ENCODE assay signal across 1 cellular context in the genomic region with DNA sequence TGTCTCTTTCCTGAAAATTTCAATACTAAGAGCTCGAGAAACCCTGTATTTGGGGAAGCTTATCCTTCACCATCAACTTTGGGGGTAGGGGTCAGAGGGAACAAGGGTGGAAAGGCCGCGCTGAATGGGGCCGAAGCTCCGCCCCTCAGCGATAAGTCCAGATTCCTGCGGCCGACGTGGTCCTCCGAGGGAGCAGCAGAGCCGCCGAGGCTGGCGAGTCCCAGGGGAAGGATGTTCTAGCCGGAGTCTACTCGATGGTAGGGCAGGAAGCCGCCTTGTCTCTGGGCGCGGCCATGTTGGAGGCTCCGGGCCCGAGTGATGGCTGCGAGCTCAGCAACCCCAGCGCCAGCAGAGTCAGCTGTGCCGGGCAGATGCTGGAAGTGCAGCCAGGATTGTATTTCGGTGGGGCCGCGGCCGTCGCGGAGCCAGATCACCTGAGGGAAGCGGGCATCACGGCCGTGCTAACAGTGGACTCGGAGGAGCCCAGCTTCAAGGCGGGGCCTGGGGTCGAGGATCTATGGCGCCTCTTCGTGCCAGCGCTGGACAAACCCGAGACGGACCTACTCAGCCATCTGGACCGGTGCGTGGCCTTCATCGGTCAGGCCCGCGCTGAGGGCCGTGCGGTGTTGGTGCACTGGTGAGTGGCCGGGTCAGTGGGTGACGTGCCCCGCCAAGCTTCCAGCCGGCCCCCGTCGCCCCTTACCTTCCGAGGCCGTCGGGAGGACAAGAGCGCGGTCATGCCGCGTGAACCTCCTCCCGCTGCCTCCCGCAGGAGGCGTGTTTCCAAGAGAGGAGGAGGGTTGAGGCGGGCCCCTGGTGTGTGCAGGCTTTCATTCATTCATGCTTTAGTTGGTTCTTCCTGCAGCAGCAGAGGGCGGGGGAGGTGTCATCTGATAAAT.
TF ChIP-seq lines count a peak whose summit lies in the region.

A gene with protein sequence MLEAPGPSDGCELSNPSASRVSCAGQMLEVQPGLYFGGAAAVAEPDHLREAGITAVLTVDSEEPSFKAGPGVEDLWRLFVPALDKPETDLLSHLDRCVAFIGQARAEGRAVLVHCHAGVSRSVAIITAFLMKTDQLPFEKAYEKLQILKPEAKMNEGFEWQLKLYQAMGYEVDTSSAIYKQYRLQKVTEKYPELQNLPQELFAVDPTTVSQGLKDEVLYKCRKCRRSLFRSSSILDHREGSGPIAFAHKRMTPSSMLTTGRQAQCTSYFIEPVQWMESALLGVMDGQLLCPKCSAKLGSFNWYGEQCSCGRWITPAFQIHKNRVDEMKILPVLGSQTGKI (plus strand): TSS at position 278 of the 899 bp plus-strand sequence. CDS start 16 bp downstream, at position 294.

TF ChIP-seq in HepG2, 621 proteins besides CTCF, POLR2A, EP300 and RAD21 (continued from another document and continues in another):
- TF ChIP-seq, protein P1, sequence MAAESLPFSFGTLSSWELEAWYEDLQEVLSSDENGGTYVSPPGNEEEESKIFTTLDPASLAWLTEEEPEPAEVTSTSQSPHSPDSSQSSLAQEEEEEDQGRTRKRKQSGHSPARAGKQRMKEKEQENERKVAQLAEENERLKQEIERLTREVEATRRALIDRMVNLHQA (CRISPR knock-in tag; IDR thresholded peaks at IDR 0.05) = no peak
- TF ChIP-seq RFXANK (CRISPR knock-in tag; IDR thresholded peaks at IDR 0.05) (no peak), ZNF292 (CRISPR knock-in tag; IDR thresholded peaks at IDR 0.05; ENCODE audit: borderline replicate concordance, low read depth) (peak; percentile 81), REL (CRISPR knock-in tag; conservative IDR thresholded peaks at IDR 0.05) (no peak), POGZ (CRISPR knock-in tag; IDR thresholded peaks at IDR 0.05) (peak; percentile 92), TBP (CRISPR knock-in tag; IDR thresholded peaks at IDR 0.05) (no peak), ELF3 (CRISPR knock-in tag; IDR thresholded peaks at IDR 0.05) (0 out of 2 replicates have a peak, but pooled peaks have one; percentile 26), ZSCAN20 (CRISPR knock-in tag; IDR thresholded peaks at IDR 0.05; ENCODE audit: borderline replicate concordance) (no peak), ZNF484 (CRISPR knock-in tag; IDR thresholded peaks at IDR 0.05; ENCODE audit: borderline replicate concordance, low read depth) (no peak), ZFP36L2 (CRISPR knock-in tag; IDR thresholded peaks at IDR 0.05) (no peak), ZNF589 (CRISPR knock-in tag; conservative IDR thresholded peaks at IDR 0.05) (no peak), ZSCAN12 (CRISPR knock-in tag; IDR thresholded peaks at IDR 0.05) (no peak), ZNF556 (CRISPR knock-in tag; IDR thresholded peaks at IDR 0.05; ENCODE audit: borderline replicate concordance) (peak; percentile 30; the same call in 1 of the 2 replicates), ZNF124 (CRISPR knock-in tag; IDR thresholded peaks at IDR 0.05) (no peak; the same call in 1 of the 2 replicates), ADNP (CRISPR knock-in tag; IDR thresholded peaks at IDR 0.05) (no peak), ISX (CRISPR knock-in tag; conservative IDR thresholded peaks at IDR 0.05) (no peak), ZSCAN25 (CRISPR knock-in tag; IDR thresholded peaks at IDR 0.05) (no peak), ZNF33B (CRISPR knock-in tag; IDR thresholded peaks at IDR 0.05) (no peak), PAX8 (CRISPR knock-in tag; IDR thresholded peaks at IDR 0.05; ENCODE audit: borderline replicate concordance) (peak; percentile 83; the same call in 1 of the 2 replicates), ZNF3 (CRISPR knock-in tag; IDR thresholded peaks at IDR 0.05) (0 out of 2 replicates have a peak, but pooled peaks have one; percentile 20), ZNF788 (CRISPR knock-in tag; IDR thresholded peaks at IDR 0.05; ENCODE audit: borderline replicate concordance) (peak; percentile 87; the same call in 1 of the 2 replicates), SP4 (CRISPR knock-in tag; IDR thresholded peaks at IDR 0.05) (peak; percentile 59; the same call in 1 of the 2 replicates), ZNF260 (CRISPR knock-in tag; IDR thresholded peaks at IDR 0.05; ENCODE audit: borderline replicate concordance, low read depth) (no peak), MED8 (CRISPR knock-in tag; IDR thresholded peaks at IDR 0.05; ENCODE audit: insufficient replicate concordance) (peak; percentile 75), ZMYM4 (CRISPR knock-in tag; IDR thresholded peaks at IDR 0.05) (peak; percentile 88), KDM6A (CRISPR knock-in tag; IDR thresholded peaks at IDR 0.05; ENCODE audit: low read depth) (no peak), ZNF678 (CRISPR knock-in tag; IDR thresholded peaks at IDR 0.05) (peak; percentile 82; the same call in 1 of the 2 replicates), ZNF501 (CRISPR knock-in tag; IDR thresholded peaks at IDR 0.05) (peak; percentile 85), SRSF4 (IDR thresholded peaks at IDR 0.05; ENCODE audit: low read depth, low read length, poor library complexity, severe bottlenecking) (no peak), ELF4 (CRISPR knock-in tag; IDR thresholded peaks at IDR 0.05; ENCODE audit: borderline replicate concordance) (no peak), FOXK2 (IDR thresholded peaks at IDR 0.05) (no peak), GPN1 (CRISPR knock-in tag; IDR thresholded peaks at IDR 0.05; ENCODE audit: borderline replicate concordance) (peak; percentile 92; the same call in 1 of the 2 replicates), TSC22D2 (CRISPR knock-in tag; IDR thresholded peaks at IDR 0.05; ENCODE audit: borderline replicate concordance) (no peak), HES4 (CRISPR knock-in tag; IDR thresholded peaks at IDR 0.05; ENCODE audit: borderline replicate concordance) (peak; percentile 81; the same call in 1 of the 2 replicates), GTF2F1 (IDR thresholded peaks at IDR 0.05; ENCODE audit: low read length) (0 out of 2 replicates have a peak, but pooled peaks have one; percentile 1), ZNF296 (CRISPR knock-in tag; conservative IDR thresholded peaks at IDR 0.05) (peak; percentile 71; the same call in 1 of the 2 replicates), ZBTB1 (CRISPR knock-in tag; IDR thresholded peaks at IDR 0.05; ENCODE audit: borderline replicate concordance) (no peak), ZC3H13 (CRISPR knock-in tag; IDR thresholded peaks at IDR 0.05) (no peak), REPIN1 (CRISPR knock-in tag; IDR thresholded peaks at IDR 0.05; ENCODE audit: borderline replicate concordance, low read depth) (no peak; the same call in 1 of the 2 replicates), MED13 (CRISPR knock-in tag; IDR thresholded peaks at IDR 0.05) (peak; percentile 22; the same call in 1 of the 2 replicates), KDM3A (CRISPR knock-in tag; IDR thresholded peaks at IDR 0.05; ENCODE audit: low read depth) (peak; percentile 76), SUZ12 (IDR thresholded peaks at IDR 0.05; ENCODE audit: low read depth, low read length) (no peak), KDM5A (IDR thresholded peaks at IDR 0.05; ENCODE audit: borderline replicate concordance, low read length) (peak; percentile 29; the same call in 1 of the 2 replicates)
- TF ChIP-seq, protein P2, sequence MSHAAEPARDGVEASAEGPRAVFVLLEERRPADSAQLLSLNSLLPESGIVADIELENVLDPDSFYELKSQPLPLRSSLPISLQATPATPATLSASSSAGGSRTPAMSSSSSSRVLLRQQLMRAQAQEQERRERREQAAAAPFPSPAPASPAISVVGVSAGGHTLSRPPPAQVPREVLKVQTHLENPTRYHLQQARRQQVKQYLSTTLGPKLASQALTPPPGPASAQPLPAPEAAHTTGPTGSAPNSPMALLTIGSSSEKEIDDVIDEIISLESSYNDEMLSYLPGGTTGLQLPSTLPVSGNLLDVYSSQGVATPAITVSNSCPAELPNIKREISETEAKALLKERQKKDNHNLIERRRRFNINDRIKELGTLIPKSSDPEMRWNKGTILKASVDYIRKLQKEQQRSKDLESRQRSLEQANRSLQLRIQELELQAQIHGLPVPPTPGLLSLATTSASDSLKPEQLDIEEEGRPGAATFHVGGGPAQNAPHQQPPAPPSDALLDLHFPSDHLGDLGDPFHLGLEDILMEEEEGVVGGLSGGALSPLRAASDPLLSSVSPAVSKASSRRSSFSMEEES (CRISPR knock-in tag; IDR thresholded peaks at IDR 0.05) = no peak; the same call in 1 of the 2 replicates
- TF ChIP-seq, protein P3, sequence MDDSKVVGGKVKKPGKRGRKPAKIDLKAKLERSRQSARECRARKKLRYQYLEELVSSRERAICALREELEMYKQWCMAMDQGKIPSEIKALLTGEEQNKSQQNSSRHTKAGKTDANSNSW (CRISPR knock-in tag; IDR thresholded peaks at IDR 0.05; ENCODE audit: borderline replicate concordance) = no peak; the same call in 1 of the 2 replicates
- TF ChIP-seq, protein P4, sequence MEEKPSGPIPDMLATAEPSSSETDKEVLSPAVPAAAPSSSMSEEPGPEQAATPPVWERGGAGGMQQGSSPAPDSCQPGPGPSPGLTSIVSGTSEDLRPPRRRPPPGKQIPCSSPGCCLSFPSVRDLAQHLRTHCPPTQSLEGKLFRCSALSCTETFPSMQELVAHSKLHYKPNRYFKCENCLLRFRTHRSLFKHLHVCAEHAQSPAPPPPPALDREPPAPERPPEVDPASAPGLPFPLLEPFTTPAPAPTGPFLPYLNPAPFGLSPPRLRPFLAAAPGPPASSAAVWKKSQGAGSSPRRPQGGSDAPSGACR (CRISPR knock-in tag; IDR thresholded peaks at IDR 0.05) = peak; percentile 71; the same call in 1 of the 2 replicates
- TF ChIP-seq, protein P5, sequence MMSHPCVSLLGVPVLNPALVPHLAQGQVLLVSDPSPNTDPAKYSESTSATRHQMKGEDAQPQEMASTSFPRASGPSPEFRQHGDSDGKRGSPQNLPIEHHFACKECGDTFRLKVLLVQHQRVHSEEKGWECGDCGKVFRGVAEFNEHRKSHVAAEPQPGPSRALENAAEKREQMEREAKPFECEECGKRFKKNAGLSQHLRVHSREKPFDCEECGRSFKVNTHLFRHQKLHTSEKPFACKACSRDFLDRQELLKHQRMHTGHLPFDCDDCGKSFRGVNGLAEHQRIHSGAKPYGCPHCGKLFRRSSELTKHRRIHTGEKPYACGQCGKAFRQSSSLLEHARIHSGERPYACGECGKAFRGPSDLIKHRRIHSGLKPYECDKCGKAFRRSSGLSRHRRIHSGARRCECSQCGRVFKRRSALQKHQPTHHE (CRISPR knock-in tag; IDR thresholded peaks at IDR 0.05; ENCODE audit: borderline replicate concordance) = peak; percentile 71; the same call in 1 of the 2 replicates
- TF ChIP-seq, protein P6, sequence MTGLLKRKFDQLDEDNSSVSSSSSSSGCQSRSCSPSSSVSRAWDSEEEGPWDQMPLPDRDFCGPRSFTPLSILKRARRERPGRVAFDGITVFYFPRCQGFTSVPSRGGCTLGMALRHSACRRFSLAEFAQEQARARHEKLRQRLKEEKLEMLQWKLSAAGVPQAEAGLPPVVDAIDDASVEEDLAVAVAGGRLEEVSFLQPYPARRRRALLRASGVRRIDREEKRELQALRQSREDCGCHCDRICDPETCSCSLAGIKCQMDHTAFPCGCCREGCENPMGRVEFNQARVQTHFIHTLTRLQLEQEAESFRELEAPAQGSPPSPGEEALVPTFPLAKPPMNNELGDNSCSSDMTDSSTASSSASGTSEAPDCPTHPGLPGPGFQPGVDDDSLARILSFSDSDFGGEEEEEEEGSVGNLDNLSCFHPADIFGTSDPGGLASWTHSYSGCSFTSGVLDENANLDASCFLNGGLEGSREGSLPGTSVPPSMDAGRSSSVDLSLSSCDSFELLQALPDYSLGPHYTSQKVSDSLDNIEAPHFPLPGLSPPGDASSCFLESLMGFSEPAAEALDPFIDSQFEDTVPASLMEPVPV (CRISPR knock-in tag; IDR thresholded peaks at IDR 0.05) = no peak; the same call in 1 of the 2 replicates
- TF ChIP-seq, protein P7, sequence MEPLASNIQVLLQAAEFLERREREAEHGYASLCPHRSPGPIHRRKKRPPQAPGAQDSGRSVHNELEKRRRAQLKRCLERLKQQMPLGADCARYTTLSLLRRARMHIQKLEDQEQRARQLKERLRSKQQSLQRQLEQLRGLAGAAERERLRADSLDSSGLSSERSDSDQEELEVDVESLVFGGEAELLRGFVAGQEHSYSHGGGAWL (CRISPR knock-in tag; IDR thresholded peaks at IDR 0.05) = peak; percentile 81; the same call in 1 of the 2 replicates
- TF ChIP-seq, protein P8, sequence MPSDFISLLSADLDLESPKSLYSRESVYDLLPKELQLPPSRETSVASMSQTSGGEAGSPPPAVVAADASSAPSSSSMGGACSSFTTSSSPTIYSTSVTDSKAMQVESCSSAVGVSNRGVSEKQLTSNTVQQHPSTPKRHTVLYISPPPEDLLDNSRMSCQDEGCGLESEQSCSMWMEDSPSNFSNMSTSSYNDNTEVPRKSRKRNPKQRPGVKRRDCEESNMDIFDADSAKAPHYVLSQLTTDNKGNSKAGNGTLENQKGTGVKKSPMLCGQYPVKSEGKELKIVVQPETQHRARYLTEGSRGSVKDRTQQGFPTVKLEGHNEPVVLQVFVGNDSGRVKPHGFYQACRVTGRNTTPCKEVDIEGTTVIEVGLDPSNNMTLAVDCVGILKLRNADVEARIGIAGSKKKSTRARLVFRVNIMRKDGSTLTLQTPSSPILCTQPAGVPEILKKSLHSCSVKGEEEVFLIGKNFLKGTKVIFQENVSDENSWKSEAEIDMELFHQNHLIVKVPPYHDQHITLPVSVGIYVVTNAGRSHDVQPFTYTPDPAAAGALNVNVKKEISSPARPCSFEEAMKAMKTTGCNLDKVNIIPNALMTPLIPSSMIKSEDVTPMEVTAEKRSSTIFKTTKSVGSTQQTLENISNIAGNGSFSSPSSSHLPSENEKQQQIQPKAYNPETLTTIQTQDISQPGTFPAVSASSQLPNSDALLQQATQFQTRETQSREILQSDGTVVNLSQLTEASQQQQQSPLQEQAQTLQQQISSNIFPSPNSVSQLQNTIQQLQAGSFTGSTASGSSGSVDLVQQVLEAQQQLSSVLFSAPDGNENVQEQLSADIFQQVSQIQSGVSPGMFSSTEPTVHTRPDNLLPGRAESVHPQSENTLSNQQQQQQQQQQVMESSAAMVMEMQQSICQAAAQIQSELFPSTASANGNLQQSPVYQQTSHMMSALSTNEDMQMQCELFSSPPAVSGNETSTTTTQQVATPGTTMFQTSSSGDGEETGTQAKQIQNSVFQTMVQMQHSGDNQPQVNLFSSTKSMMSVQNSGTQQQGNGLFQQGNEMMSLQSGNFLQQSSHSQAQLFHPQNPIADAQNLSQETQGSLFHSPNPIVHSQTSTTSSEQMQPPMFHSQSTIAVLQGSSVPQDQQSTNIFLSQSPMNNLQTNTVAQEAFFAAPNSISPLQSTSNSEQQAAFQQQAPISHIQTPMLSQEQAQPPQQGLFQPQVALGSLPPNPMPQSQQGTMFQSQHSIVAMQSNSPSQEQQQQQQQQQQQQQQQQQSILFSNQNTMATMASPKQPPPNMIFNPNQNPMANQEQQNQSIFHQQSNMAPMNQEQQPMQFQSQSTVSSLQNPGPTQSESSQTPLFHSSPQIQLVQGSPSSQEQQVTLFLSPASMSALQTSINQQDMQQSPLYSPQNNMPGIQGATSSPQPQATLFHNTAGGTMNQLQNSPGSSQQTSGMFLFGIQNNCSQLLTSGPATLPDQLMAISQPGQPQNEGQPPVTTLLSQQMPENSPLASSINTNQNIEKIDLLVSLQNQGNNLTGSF (CRISPR knock-in tag; IDR thresholded peaks at IDR 0.05) = no peak
- TF ChIP-seq, protein P9, sequence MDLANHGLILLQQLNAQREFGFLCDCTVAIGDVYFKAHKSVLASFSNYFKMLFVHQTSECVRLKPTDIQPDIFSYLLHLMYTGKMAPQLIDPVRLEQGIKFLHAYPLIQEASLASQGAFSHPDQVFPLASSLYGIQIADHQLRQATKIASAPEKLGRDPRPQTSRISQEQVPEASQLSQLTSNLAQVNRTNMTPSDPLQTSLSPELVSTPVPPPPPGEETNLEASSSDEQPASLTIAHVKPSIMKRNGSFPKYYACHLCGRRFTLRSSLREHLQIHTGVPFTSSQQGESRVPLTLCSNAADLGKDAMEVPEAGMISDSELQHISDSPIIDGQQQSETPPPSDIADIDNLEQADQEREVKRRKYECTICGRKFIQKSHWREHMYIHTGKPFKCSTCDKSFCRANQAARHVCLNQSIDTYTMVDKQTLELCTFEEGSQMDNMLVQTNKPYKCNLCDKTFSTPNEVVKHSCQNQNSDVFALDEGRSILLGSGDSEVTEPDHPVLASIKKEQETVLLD (CRISPR knock-in tag; IDR thresholded peaks at IDR 0.05; ENCODE audit: low read depth) = no peak; the same call in 1 of the 2 replicates
